9 cellular contexts compared by ENCODE assay signal in the genomic region with DNA sequence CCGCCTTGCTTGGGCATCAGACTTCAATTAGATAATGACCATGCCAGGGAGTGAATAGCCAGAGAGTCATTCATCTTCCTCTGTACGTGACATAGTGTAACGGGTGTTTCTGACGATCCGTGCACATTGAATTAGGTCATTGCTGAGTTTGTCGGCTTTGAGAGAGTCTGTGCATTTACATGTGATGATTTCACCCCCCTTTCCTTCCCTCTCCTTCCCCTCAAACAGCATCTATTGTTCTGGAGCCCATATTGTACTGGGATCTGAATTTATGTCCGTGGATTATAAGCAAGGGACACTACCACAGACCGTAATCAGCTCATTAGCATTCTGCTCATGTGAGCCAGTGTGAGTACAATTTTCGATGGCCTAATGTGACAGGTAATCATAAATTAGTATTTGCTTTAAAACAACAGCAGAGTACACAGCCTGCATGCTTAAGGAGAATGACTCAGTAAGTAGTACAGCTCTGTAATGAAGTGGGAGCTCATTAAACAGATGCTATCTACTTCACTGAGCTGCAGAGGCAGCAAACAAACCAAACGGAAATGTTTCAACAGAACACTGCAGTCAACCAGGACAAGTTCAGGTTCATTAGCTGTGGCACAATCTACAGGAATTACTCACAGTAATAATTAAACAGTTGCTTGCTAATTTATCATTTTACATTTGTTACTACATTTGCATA.
A peak's percentile ranks its signal among the peaks of the same experiment; 100 is the strongest.
DNase-seq lines count a peak whose midpoint lies in the region; ATAC-seq, FAIRE-seq and TF ChIP-seq lines count a peak whose summit lies in the region.
"Had no signal": no experiment of that assay in that cellular context is flagged by ENCODE, and none has a peak within 500 bp of the region (broad histone marks: within the 10 kb centered on the region; RNA-seq: fewer than 3 reads in every experiment).

No MANE protein-coding gene starts in this region.

- TF ChIP-seq CTCF in SU-DHL-6 (IDR thresholded peaks at IDR 0.05; ENCODE audit: insufficient read depth, low read length, poor library complexity, severe bottlenecking): no peak

- H3K9me3 Mint-ChIP-seq in T-cell: peaks cover 0 to 3% (median 0%) of the 10 kb centered on the region in 3 donors

- H3K4me3 ChIP-seq in SU-DHL-6 (ENCODE audit: insufficient read depth, low read length, poor library complexity, severe bottlenecking): no peak overlapping the region
- H3K4me3 ChIP-seq: HAP-1 had no signal

- no peaks in the 10 kb centered on the region for H3K36me3 Mint-ChIP-seq in T-cell

- no peaks in the 10 kb centered on the region for H3K9me2 ChIP-seq in SU-DHL-6 (replicated peaks; ENCODE audit: insufficient read depth, low read length)

- ATAC-seq in T-cell (replicated peaks in 1 of 4) (no peak), HG03439 (IDR thresholded peaks at IDR 0.05; ENCODE audit: unreplicated experiment) (no peak)

- H3K27me3 ChIP-seq in SU-DHL-6 (ENCODE audit: low read length): no peaks in the 10 kb centered on the region

- H3K27ac Mint-ChIP-seq in T-cell: no peak overlapping the region

- peak overlapping the region; percentile 93 for H3K27ac ChIP-seq in SU-DHL-6 (ENCODE audit: low read depth, low read length)

- no peaks in the 10 kb centered on the region for H3K27me3 Mint-ChIP-seq in T-cell

- no peaks in the 10 kb centered on the region for H3K9me3 ChIP-seq in SU-DHL-6 (ENCODE audit: insufficient read depth, low read length)
- H3K9me3 ChIP-seq: HAP-1 had no signal

- no peaks in the 10 kb centered on the region for H3K36me3 ChIP-seq in SU-DHL-6 (ENCODE audit: low read length)
- H3K36me3 ChIP-seq: HAP-1 had no signal

- POLR2A ChIA-PET in T-cell (lab: Charles Lee): no interaction called here

- H3F3A ChIP-seq in SU-DHL-6 (ENCODE audit: insufficient read depth): peaks cover 12% of the 10 kb centered on the region

- H3K79me2 ChIP-seq in SU-DHL-6 (ENCODE audit: insufficient read depth, low read length): no peaks in the 10 kb centered on the region

- H3K9ac ChIP-seq in SU-DHL-6 (ENCODE audit: low read length): peak overlapping the region; percentile 35

- H2AFZ ChIP-seq in SU-DHL-6 (ENCODE audit: low read depth, low read length, severe bottlenecking): peak overlapping the region; percentile 83

- H3K4me1 Mint-ChIP-seq in T-cell: no peaks in the 10 kb centered on the region

- CTCF ChIA-PET in T-cell (lab: Charles Lee): no interaction called here

- FAIRE-seq in islet of Langerhans (lab: Jason Lieb, UNC): peak; percentile 99

- H4K20me1 ChIP-seq in SU-DHL-6 (ENCODE audit: low read depth, low read length): no peaks in the 10 kb centered on the region

- DNase-seq in DMS53 (lab: John Stamatoyannopoulos, UW) (peak; percentile 80), M059J (ENCODE audit: low read depth) (peak; percentile 80), T-cell (no peak), MV-4-11 (lab: John Stamatoyannopoulos, UW) (no peak)
- DNase-seq in activated naive CD4-positive, alpha-beta T cell treated with Interleukin-2 at 50 U/mL for 16 hours: no peak

- peak overlapping the region; percentile 48 for H3K4me2 ChIP-seq in SU-DHL-6 (ENCODE audit: low read depth, low read length, poor library complexity, severe bottlenecking)

- H3K4me3 Mint-ChIP-seq in T-cell: no peak overlapping the region

Comparison
In these comparisons a context has a peak if more than half of its experiments do, and no peak if none do; other contexts are left out.
1. DNase-seq: peak in DMS53 (single experiment) and M059J (single experiment); none in T-cell (0 of 34), activated naive CD4-positive, alpha-beta T cell treated with Interleukin-2 at 50 U/mL for 16 hours (single experiment) and MV-4-11 (single experiment).